Comparison of ENCODE assay signal across 8 cellular contexts in genomic region chr5:127518319-127518621, GRCh38. TPM values are rescaled to one million over a fixed set of nuclear protein-coding genes. Genes with fewer than 3 reads are reported as not detected.
DNase-seq lines count a peak whose midpoint lies in the region; ATAC-seq and TF ChIP-seq lines count a peak whose summit lies in the region.

No MANE protein-coding gene starts in this region.

- TF ChIP-seq CTCF in right atrium auricular region (IDR thresholded peaks at IDR 0.05): no peak

- no peaks in the 10 kb centered on the region for H3K27me3 ChIP-seq in right atrium auricular region
- H3K27me3 ChIP-seq in iPS-20b (ENCODE audit: insufficient read depth, low read length): no peaks in the 10 kb centered on the region
- H3K27me3 ChIP-seq in subcutaneous abdominal adipose tissue (ENCODE audit: control insufficient read depth in 5 of 5, insufficient read depth in 4 of 5, low read length in 5 of 5): no peaks in the 10 kb centered on the region

- H3K9me3 ChIP-seq in right atrium auricular region: peaks cover 0 to 7% of the 10 kb centered on the region in 2 donors
- H3K9me3 ChIP-seq in iPS-20b (ENCODE audit: insufficient read depth, low read depth, low read length): peaks cover 7% of the 10 kb centered on the region; the same call in 1 of the 2 replicates
- H3K9me3 ChIP-seq in subcutaneous abdominal adipose tissue (ENCODE audit: control insufficient read depth in 5 of 5, low read length in 5 of 5): peaks cover 0 to 7% (median 4%) of the 10 kb centered on the region in 5 donors

- H3K4me1 ChIP-seq in right atrium auricular region (peaks cover 0 to 21% of the 10 kb centered on the region in 2 donors), iPS-20b (ENCODE audit: insufficient read depth, low read length) (peaks cover 6% of the 10 kb centered on the region; the same call in 1 of the 2 replicates), subcutaneous abdominal adipose tissue (ENCODE audit: control insufficient read depth in 5 of 5, insufficient read depth in 5 of 5, low read length in 5 of 5) (peaks cover 2 to 22% (median 20%) of the 10 kb centered on the region in 5 donors)

- peaks cover 23% of the 10 kb centered on the region for H3K4me1 Mint-ChIP-seq in activated T-helper 2 cell treated with anti-CD3 and anti-CD28 coated beads, Interferon-gamma antibody, Interleukin-2, Interleukin-4, amounts not matched to agents 10 μg/mL and 5 μg/mL and 100 μg/mL, durations not matched to agents 14 hours and 24 hours and 36 hours (ENCODE audit: low read depth)

- peaks cover 9% of the 10 kb centered on the region for H3K27me3 Mint-ChIP-seq in activated T-helper 2 cell treated with anti-CD3 and anti-CD28 coated beads, Interferon-gamma antibody, Interleukin-2, Interleukin-4, amounts not matched to agents 10 μg/mL and 5 μg/mL and 100 μg/mL, durations not matched to agents 14 hours and 24 hours and 36 hours (ENCODE audit: low read depth)

- no peak for ATAC-seq in Right ventricle myocardium superior (ENCODE audit: poor library complexity)
- ATAC-seq in HG03378 (IDR thresholded peaks at IDR 0.05; ENCODE audit: unreplicated experiment): peak; percentile 31

- peaks cover 19% of the 10 kb centered on the region for H3K9me3 Mint-ChIP-seq in activated T-helper 2 cell treated with anti-CD3 and anti-CD28 coated beads, Interferon-gamma antibody, Interleukin-2, Interleukin-4, amounts not matched to agents 10 μg/mL and 5 μg/mL and 100 μg/mL, durations not matched to agents 14 hours and 24 hours and 36 hours

- H3K36me3 ChIP-seq in right atrium auricular region: peaks cover 1% of the 10 kb centered on the region
- peaks cover 35% of the 10 kb centered on the region for H3K36me3 ChIP-seq in iPS-20b (ENCODE audit: insufficient read depth, low read depth, low read length)
- H3K36me3 ChIP-seq in subcutaneous abdominal adipose tissue (ENCODE audit: control insufficient read depth in 5 of 5, insufficient read depth in 5 of 5, low read length in 5 of 5): peaks cover 0 to 3% (median under 1%) of the 10 kb centered on the region in 5 donors

- H3K27ac ChIP-seq in right atrium auricular region (peak overlapping the region; percentile 86 to 89), iPS-20b (ENCODE audit: low read length) (no peak overlapping the region), subcutaneous abdominal adipose tissue (ENCODE audit: low read depth, low read length) (peak overlapping the region; percentile 69)

- peak overlapping the region; percentile 84 for H3K9ac ChIP-seq in iPS-20b (ENCODE audit: low read depth, low read length)
- peak overlapping the region in 4 of 5 donors; percentile 85 to 96 (median 90) for H3K9ac ChIP-seq in subcutaneous abdominal adipose tissue (ENCODE audit: low read length in 5 of 5)

- H3K4me3 Mint-ChIP-seq in activated T-helper 2 cell treated with anti-CD3 and anti-CD28 coated beads, Interferon-gamma antibody, Interleukin-2, Interleukin-4, amounts not matched to agents 10 μg/mL and 5 μg/mL and 100 μg/mL, durations not matched to agents 14 hours and 24 hours and 36 hours (ENCODE audit: low read depth): peak overlapping the region; percentile 85

- peaks cover 45% of the 10 kb centered on the region for H3K36me3 Mint-ChIP-seq in activated T-helper 2 cell treated with anti-CD3 and anti-CD28 coated beads, Interferon-gamma antibody, Interleukin-2, Interleukin-4, amounts not matched to agents 10 μg/mL and 5 μg/mL and 100 μg/mL, durations not matched to agents 14 hours and 24 hours and 36 hours (ENCODE audit: low read depth)

- intact Hi-C loops in Right ventricle myocardium superior (cut with DNase I): no loop called here
- intact Hi-C loops in activated T-helper 2 cell treated with anti-CD3 and anti-CD28 coated beads, Interferon-gamma antibody, Interleukin-2, Interleukin-4, amounts not matched to agents 10 μg/mL and 5 μg/mL and 100 μg/mL, durations not matched to agents 14 hours and 24 hours and 36 hours (cut with micrococcal nuclease): loop anchor here (5.0 to 10.0 kb wide), 3 partner anchors 443 to 567 kb away; partner anchors contain the start of genes C5orf63, MARCHF3 and SLC12A2

- peak overlapping the region; percentile 93 to 98 for H3K4me3 ChIP-seq in right atrium auricular region
- H3K4me3 ChIP-seq in iPS-20b (ENCODE audit: low read length): peak overlapping the region; percentile 77
- H3K4me3 ChIP-seq in subcutaneous abdominal adipose tissue (ENCODE audit: low read depth in 1 of 5, low read length in 5 of 5): peak overlapping the region; percentile 91 to 100 (median 98)

- DNase-seq in right atrium auricular region (ENCODE audit: low spot score) (no peak), Right ventricle myocardium superior (no peak), SIG-M5 (lab: John Stamatoyannopoulos, UW) (no peak), cerebellum (ENCODE audit: low spot score) (no peak)
- DNase-seq in activated T-helper 2 cell treated with anti-CD3 and anti-CD28 coated beads, Interferon-gamma antibody, Interleukin-2, Interleukin-4, amounts not matched to agents 10 μg/mL and 5 μg/mL and 100 μg/mL, durations not matched to agents 14 hours and 24 hours and 36 hours (ENCODE audit: low spot score): no peak

- peak overlapping the region; percentile 75 for H3K27ac Mint-ChIP-seq in activated T-helper 2 cell treated with anti-CD3 and anti-CD28 coated beads, Interferon-gamma antibody, Interleukin-2, Interleukin-4, amounts not matched to agents 10 μg/mL and 5 μg/mL and 100 μg/mL, durations not matched to agents 14 hours and 24 hours and 36 hours

RNA-seq across cellular contexts. Expression of gene PRRC1, which starts 0.8 kb away (rescaled TPM):
- total RNA-seq in right atrium auricular region (10 to 100 TPM; 19.3 to 34.6 TPM), Right ventricle myocardium superior (17.1 TPM), cerebellum (47.6 TPM)
- total RNA-seq in activated T-helper 2 cell treated with anti-CD3 and anti-CD28 coated beads, Interferon-gamma antibody, Interleukin-2, Interleukin-4, amounts not matched to agents 10 μg/mL and 5 μg/mL and 100 μg/mL, durations not matched to agents 14 hours and 24 hours and 36 hours: 53.5 and 56.9 TPM in 2 replicates
